Comparison of ENCODE assay signal across 8 cellular contexts in the genomic region with DNA sequence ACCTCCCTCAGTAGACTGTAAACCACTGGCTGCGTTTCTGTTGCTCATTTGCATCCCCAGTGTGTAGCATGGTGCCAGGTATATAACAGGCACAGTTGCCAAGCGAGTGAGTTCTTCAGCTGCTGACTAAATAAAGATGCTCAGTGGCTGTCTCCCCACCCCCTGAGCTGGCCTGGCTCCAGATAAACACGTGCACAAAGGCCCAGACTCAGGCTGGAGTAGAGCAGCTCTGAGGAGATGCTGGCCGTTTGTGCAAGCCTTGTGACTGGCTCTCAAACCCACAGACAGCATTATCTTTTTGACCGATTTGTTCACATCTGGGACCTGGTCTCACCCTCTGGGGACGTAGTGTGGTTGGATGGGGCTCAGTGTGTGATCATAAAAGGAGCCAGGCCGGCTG. TPM values are rescaled to one million over a fixed set of nuclear protein-coding genes. Genes with fewer than 3 reads are reported as not detected.
DNase-seq lines count a peak whose midpoint lies in the region; TF ChIP-seq lines count a peak whose summit lies in the region.

No MANE protein-coding gene starts in this region.

- H3K27me3 Mint-ChIP-seq in Calu3 (ENCODE audit: unreplicated experiment) = peaks cover 68% of the 10 kb centered on the region

- peak overlapping the region; percentile 18 for H3K27ac Mint-ChIP-seq in Calu3 (ENCODE audit: unreplicated experiment)

- TF ChIP-seq CTCF in Calu3 (IDR thresholded peaks at IDR 0.05; ENCODE audit: unreplicated experiment) (no peak), OCI-LY1 (IDR thresholded peaks at IDR 0.05; ENCODE audit: low read length) (no peak), fibroblast of mammary gland (conservative IDR thresholded peaks at IDR 0.05; ENCODE audit: control insufficient read depth, insufficient read depth, low read depth, low read length) (no peak)

- H3K9me3 Mint-ChIP-seq in Calu3 (ENCODE audit: low read depth, unreplicated experiment) = no peaks in the 10 kb centered on the region

- peaks cover 6% of the 10 kb centered on the region; the same call in 1 of the 2 replicates for H3F3A ChIP-seq in OCI-LY1 (ENCODE audit: insufficient read depth, low read length)

- BruUV-seq in Calu3 (replicated peaks; lab: Mats Ljungman, UMichigan) = no TSS peak

- H3K4me3 Mint-ChIP-seq in Calu3 (ENCODE audit: low read depth, unreplicated experiment) = no peak overlapping the region

- H4K20me1 ChIP-seq in Karpas-422 (ENCODE audit: insufficient read depth, low read depth, low read length) (no peaks in the 10 kb centered on the region), OCI-LY1 (ENCODE audit: insufficient read depth, low read length) (no peaks in the 10 kb centered on the region)

- CTCF ChIA-PET in Calu3 (lab: Charles Lee) = interaction anchor here (1.7 kb wide), 1 partner anchor 13 kb away, joined by 3 read pairs; no protein-coding TSS in a partner anchor

- H3K36me3 Mint-ChIP-seq in Calu3 (ENCODE audit: insufficient read depth, unreplicated experiment) = peaks cover 28% of the 10 kb centered on the region

- H3K9ac ChIP-seq in Karpas-422 (ENCODE audit: low read length) = peak overlapping the region; percentile 63
- H3K9ac ChIP-seq in OCI-LY1 (ENCODE audit: low read length) = peak overlapping the region; percentile 8; the same call in 1 of the 2 replicates

- H3K9me3 ChIP-seq in Karpas-422 (ENCODE audit: low read length) = no peaks in the 10 kb centered on the region
- no peaks in the 10 kb centered on the region for H3K9me3 ChIP-seq in OCI-LY1 (ENCODE audit: low read length)

- H3K27ac ChIP-seq in Karpas-422 (ENCODE audit: low read length) (peak overlapping the region; percentile 96), OCI-LY1 (ENCODE audit: low read depth, low read length, poor library complexity, severe bottlenecking) (peak overlapping the region; percentile 85)

- intact Hi-C loops in Calu3 (cut with micrococcal nuclease; ENCODE audit: unreplicated experiment) = no loop called here

- no peaks in the 10 kb centered on the region for H3K9me2 ChIP-seq in Karpas-422 (replicated peaks; ENCODE audit: insufficient read depth, low read length)
- H3K9me2 ChIP-seq in OCI-LY1 (ENCODE audit: low read depth, low read length) = no peaks in the 10 kb centered on the region

- DNase-seq in Calu3 (no peak), Karpas-422 (peak; percentile 94), fibroblast of mammary gland (ENCODE audit: low read depth) (peak; percentile 57), globus pallidus (ENCODE audit: low spot score) (no peak), C1 segment of cervical spinal cord (lab: John Stamatoyannopoulos, UW) (no peak)
- DNase-seq in stimulated activated CD4-positive, alpha-beta T cell treated with anti-CD3 and anti-CD28 coated beads, Interleukin-15, amount 100 ng/mL, for 24 hours = no peak
- DNase-seq in activated T-cell treated with anti-CD3 and anti-CD28 coated beads, Interleukin-2, amount 50 U/mL, for 48 hours = no peak

- no peaks in the 10 kb centered on the region; the same call in 1 of the 2 replicates for H3K36me3 ChIP-seq in Karpas-422 (ENCODE audit: insufficient read depth, low read length)
- H3K36me3 ChIP-seq in OCI-LY1 (ENCODE audit: insufficient read depth, low read length) = peaks cover 24% of the 10 kb centered on the region

- H3K4me1 ChIP-seq in Karpas-422 (ENCODE audit: low read length) = peaks cover 75% of the 10 kb centered on the region
- H3K4me1 ChIP-seq in OCI-LY1 (ENCODE audit: insufficient read depth, low read length, severe bottlenecking) = peaks cover 28% of the 10 kb centered on the region

- H3K4me3 ChIP-seq in Karpas-422 (ENCODE audit: low read length) = peak overlapping the region; percentile 8; the same call in 1 of the 2 replicates
- H3K4me3 ChIP-seq in OCI-LY1 (ENCODE audit: low read depth, low read length, poor library complexity, severe bottlenecking) = no peak overlapping the region
- no peak overlapping the region for H3K4me3 ChIP-seq in fibroblast of mammary gland (ENCODE audit: control insufficient read depth, low read depth, low read length)

- H3K79me2 ChIP-seq in Karpas-422 (ENCODE audit: low read length) (no peaks in the 10 kb centered on the region), OCI-LY1 (ENCODE audit: insufficient read depth, low read length) (no peaks in the 10 kb centered on the region)

- no peaks in the 10 kb centered on the region for H3K4me1 Mint-ChIP-seq in Calu3 (ENCODE audit: low read depth, unreplicated experiment)

- H2AFZ ChIP-seq in Karpas-422 (ENCODE audit: low read length) (no peak overlapping the region), OCI-LY1 (ENCODE audit: low read length) (no peak overlapping the region)

- H3K4me2 ChIP-seq in Karpas-422 (ENCODE audit: low read depth, low read length, poor library complexity, severe bottlenecking) = peak overlapping the region; percentile 67
- H3K4me2 ChIP-seq in OCI-LY1 (ENCODE audit: low read length) = peak overlapping the region; percentile 21; the same call in 1 of the 2 replicates

- H3K27me3 ChIP-seq in Karpas-422 (ENCODE audit: low read length) = no peaks in the 10 kb centered on the region
- H3K27me3 ChIP-seq in OCI-LY1 (ENCODE audit: insufficient read depth, low read length) = 0 out of 2 replicates have a peak, but pooled peaks cover 4% of the 10 kb centered on the region

RNA-seq across cellular contexts. Expression of a gene that starts 7.1 kb away (rescaled TPM):
- total RNA-seq in Calu3 (2022) = 0.07 and 0.22 TPM in 2 replicates
- total RNA-seq in Karpas-422 (2014; rRNA removed; shearing (Covaris generic); ENCODE audit: low replicate concordance) = 0.29 and 0.48 TPM in 2 replicates

RNA-seq across cellular contexts. Expression of a gene that starts 16.3 kb away (rescaled TPM):
- 96.7 and 108 TPM in 2 replicates for total RNA-seq in Calu3 (2022)
- 41.2 and 42.1 TPM in 2 replicates for total RNA-seq in Karpas-422 (2014; rRNA removed; shearing (Covaris generic); ENCODE audit: low replicate concordance)

RNA-seq across cellular contexts. Expression of a gene that starts 33.3 kb away (rescaled TPM):
- 298 and 388 TPM in 2 replicates for total RNA-seq in Calu3 (2022)
- total RNA-seq in Karpas-422 (2014; rRNA removed; shearing (Covaris generic); ENCODE audit: low replicate concordance) = 140 and 144 TPM in 2 replicates

Comparison
In these comparisons a context has a peak if more than half of its experiments do, and no peak if none do; other contexts are left out.
1. DNase-seq: peak in Karpas-422 (single experiment) and fibroblast of mammary gland (single experiment); none in Calu3 (single experiment), stimulated activated CD4-positive, alpha-beta T cell treated with anti-CD3 and anti-CD28 coated beads, Interleukin-15, amount 100 ng/mL, for 24 hours (single experiment), globus pallidus (single experiment), C1 segment of cervical spinal cord (0 of 14) and activated T-cell treated with anti-CD3 and anti-CD28 coated beads, Interleukin-2, amount 50 U/mL, for 48 hours (0 of 2).